In genomic region chr7:101363734-101364374, GRCh38 we compare ENCODE assay signal across 8 cellular contexts. TPM values are rescaled to one million over a fixed set of nuclear protein-coding genes. Genes with fewer than 3 reads are reported as not detected.
DNase-seq lines count a peak whose midpoint lies in the region; ATAC-seq and TF ChIP-seq lines count a peak whose summit lies in the region.

No MANE protein-coding gene starts in this region.

- no peak overlapping the region for H3K27ac Mint-ChIP-seq in activated CD4-positive, alpha-beta memory T cell treated with anti-CD3 and anti-CD28 coated beads for 36 hours

- H3K36me3 Mint-ChIP-seq in activated CD4-positive, alpha-beta memory T cell treated with anti-CD3 and anti-CD28 coated beads for 36 hours: no peaks in the 10 kb centered on the region

- POLR2A ChIA-PET in BJ (lab: Charles Lee): no interaction called here
- POLR2A ChIA-PET in activated CD4-positive, alpha-beta memory T cell treated with anti-CD3 and anti-CD28 coated beads for 36 hours (lab: Charles Lee): no interaction called here

- DNase-seq in BJ (ENCODE audit: low read depth) (no peak), NCI-H1105 (lab: John Stamatoyannopoulos, UW) (peak; percentile 23), ecto neural progenitor cell (ENCODE audit: low spot score) (peak; percentile 86), medulla oblongata (ENCODE audit: extremely low spot score) (peak; percentile 72), NCI-H128 (lab: John Stamatoyannopoulos, UW; ENCODE audit: unreplicated experiment) (no peak)
- peak; percentile 82 for DNase-seq in activated CD4-positive, alpha-beta memory T cell treated with anti-CD3 and anti-CD28 coated beads for 36 hours
- DNase-seq in stimulated activated CD4-positive, alpha-beta T cell treated with anti-CD3 and anti-CD28 coated beads, TNF-alpha, amount 100 ng/mL, for 4 hours (ENCODE audit: low read depth in 3 of 3): peak; percentile 36 to 55 (median 46)

- CTCF ChIA-PET in BJ (lab: Yijun Ruan, JAX): interaction anchor here (0.6 to 5.3 kb wide), 29 partner anchors 9 to 1095 kb away, joined by 3 to 88 read pairs (median 5); no protein-coding TSS in a partner anchor
- CTCF ChIA-PET in activated CD4-positive, alpha-beta memory T cell treated with anti-CD3 and anti-CD28 coated beads for 36 hours (lab: Charles Lee): interaction anchor here (0.6 to 5.0 kb wide), 18 partner anchors 8 to 373 kb away, joined by 3 to 53 read pairs (median 3); partner anchors contain the start of gene IFT22

- peaks cover 8% of the 10 kb centered on the region for H3K4me1 Mint-ChIP-seq in activated CD4-positive, alpha-beta memory T cell treated with anti-CD3 and anti-CD28 coated beads for 36 hours (ENCODE audit: low read depth)

- intact Hi-C loops in activated CD4-positive, alpha-beta memory T cell treated with anti-CD3 and anti-CD28 coated beads for 36 hours (cut with micrococcal nuclease): loop anchor here (1.0 to 2.0 kb wide), 2 partner anchors 47 to 143 kb away; no protein-coding TSS in a partner anchor

- peak; percentile 74 for TF ChIP-seq CTCF in BJ (IDR thresholded peaks at IDR 0.05; ENCODE audit: insufficient read depth, low read depth, low read length)

- peaks cover 25% of the 10 kb centered on the region for H3K27me3 Mint-ChIP-seq in activated CD4-positive, alpha-beta memory T cell treated with anti-CD3 and anti-CD28 coated beads for 36 hours

- peaks cover 10% of the 10 kb centered on the region for H3K27me3 ChIP-seq in BJ (ENCODE audit: control insufficient read depth, insufficient read depth, low read length)

- peak; percentile 74 for ATAC-seq in GM19397 (IDR thresholded peaks at IDR 0.05; ENCODE audit: unreplicated experiment)

- H3K4me3 ChIP-seq in BJ (ENCODE audit: low read depth, low read length): peak overlapping the region; percentile 38

- no peak overlapping the region for H3K4me3 Mint-ChIP-seq in activated CD4-positive, alpha-beta memory T cell treated with anti-CD3 and anti-CD28 coated beads for 36 hours

- no peaks in the 10 kb centered on the region for H3K9me3 Mint-ChIP-seq in activated CD4-positive, alpha-beta memory T cell treated with anti-CD3 and anti-CD28 coated beads for 36 hours

- no peaks in the 10 kb centered on the region for H3K36me3 ChIP-seq in BJ (ENCODE audit: control insufficient read depth, insufficient read depth, low read length)

RNA-seq across cellular contexts. Expression of gene COL26A1, which starts 1.2 kb away (rescaled TPM):
- polyA plus RNA-seq in BJ (2011; rRNA removed): 0.29 and 0.48 TPM in 2 replicates
- polyA minus RNA-seq in BJ (2011; rRNA and poly(A)+ RNA removed): 0.41 and 0.66 TPM in 2 replicates
- not detected for total RNA-seq in activated CD4-positive, alpha-beta memory T cell treated with anti-CD3 and anti-CD28 coated beads for 36 hours

RNA-seq across cellular contexts. Expression of gene IFT22, which starts 42.2 kb away (rescaled TPM):
- 59.0 and 65.2 TPM in 2 replicates for polyA plus RNA-seq in BJ (2011; rRNA removed)
- polyA minus RNA-seq in BJ (2011; rRNA and poly(A)+ RNA removed): 16.2 and 23.6 TPM in 2 replicates
- 1 to 10 TPM; 6.1 to 7.7 TPM for total RNA-seq in activated CD4-positive, alpha-beta memory T cell treated with anti-CD3 and anti-CD28 coated beads for 36 hours

Comparison
In these comparisons a context has a peak if more than half of its experiments do, and no peak if none do; other contexts are left out.
1. DNase-seq: peak in NCI-H1105 (single experiment), activated CD4-positive, alpha-beta memory T cell treated with anti-CD3 and anti-CD28 coated beads for 36 hours (single experiment), ecto neural progenitor cell (single experiment), medulla oblongata (single experiment) and stimulated activated CD4-positive, alpha-beta T cell treated with anti-CD3 and anti-CD28 coated beads, TNF-alpha, amount 100 ng/mL, for 4 hours (3 of 3); none in BJ (single experiment) and NCI-H128 (single experiment).